In the genomic region with DNA sequence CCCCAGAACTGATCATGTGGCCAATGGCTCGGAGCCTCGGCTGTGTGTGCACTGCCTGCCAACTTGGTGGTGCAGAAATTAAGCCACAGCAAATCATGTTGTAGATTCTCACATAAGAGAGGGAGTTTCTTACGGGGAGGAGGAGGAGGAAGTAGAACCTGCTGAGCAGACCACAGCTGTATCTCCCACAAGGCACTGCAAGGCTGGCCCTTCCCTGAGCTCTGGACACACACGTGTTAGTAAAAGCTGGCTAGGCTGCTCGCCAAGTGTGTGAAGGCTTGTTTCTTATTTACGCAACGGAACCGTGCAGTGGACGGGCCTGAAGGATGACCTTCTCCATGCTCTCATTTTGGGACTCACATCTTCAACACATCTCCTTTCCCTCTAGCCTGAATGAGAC, we compare ENCODE assay signal across 10 cellular contexts. TPM values are rescaled to one million over a fixed set of nuclear protein-coding genes. Genes with fewer than 3 reads are reported as not detected.
A peak's percentile ranks its signal among the peaks of the same experiment; 100 is the strongest.
DNase-seq lines count a peak whose midpoint lies in the region; ATAC-seq and TF ChIP-seq lines count a peak whose summit lies in the region.
"Had no signal": no experiment of that assay in that cellular context is flagged by ENCODE, and none has a peak within 500 bp of the region (broad histone marks: within the 10 kb centered on the region; RNA-seq: fewer than 3 reads in every experiment).

No MANE protein-coding gene starts in this region.

- H3K27me3 Mint-ChIP-seq in brain (peaks cover 5% of the 10 kb centered on the region), neural crest cell (ENCODE audit: low read depth) (peaks cover 2% of the 10 kb centered on the region)

- H3K9me3 Mint-ChIP-seq in brain: no peaks in the 10 kb centered on the region
- no peaks in the 10 kb centered on the region for H3K9me3 Mint-ChIP-seq in neural crest cell

- TF ChIP-seq CTCF in brain (conservative IDR thresholded peaks at IDR 0.05): no peak
- no peak for TF ChIP-seq CTCF in neural crest cell (conservative IDR thresholded peaks at IDR 0.05)

- H3K27ac Mint-ChIP-seq in brain: peak overlapping the region; percentile 79 to 94 (median 93)
- peak overlapping the region; percentile 58 for H3K27ac Mint-ChIP-seq in neural crest cell (ENCODE audit: unreplicated experiment)

- peaks cover 92% of the 10 kb centered on the region for H3K4me1 Mint-ChIP-seq in brain
- H3K4me1 Mint-ChIP-seq in neural crest cell: peaks cover 99% of the 10 kb centered on the region

- peak; percentile 63 for ATAC-seq in GM18909 (IDR thresholded peaks at IDR 0.05; ENCODE audit: poor library complexity, unreplicated experiment)
- peak; percentile 64 for ATAC-seq in HG03442 (IDR thresholded peaks at IDR 0.05; ENCODE audit: unreplicated experiment)
- no peak for ATAC-seq in HG03045 (IDR thresholded peaks at IDR 0.05; ENCODE audit: unreplicated experiment)

- H3K36me3 Mint-ChIP-seq in brain (no peaks in the 10 kb centered on the region), neural crest cell (ENCODE audit: low read depth) (no peaks in the 10 kb centered on the region)

- DNase-seq in neural crest cell (ENCODE audit: low read depth, low spot score): no peak
- DNase-seq in activated CD8-positive, alpha-beta memory T cell treated with anti-CD3 and anti-CD28 coated beads, Interleukin-2, amount 50 U/mL, for 48 hours: no peak
- DNase-seq in stimulated activated CD4-positive, alpha-beta T cell treated with anti-CD3 and anti-CD28 coated beads, Interleukin-15, amount 100 ng/mL, for 24 hours: no peak
- no peak for DNase-seq in T-helper 9 cell
- DNase-seq: NCI-H2171 treated with DMSO at 0.1 percent for 48 hours, retina had no signal

- H3K4me3 Mint-ChIP-seq in brain (no peak overlapping the region), neural crest cell (peak overlapping the region; percentile 52)

RNA-seq across cellular contexts. Expression of a gene that starts 15.7 kb away (rescaled TPM):
- 70.0 TPM for polyA plus RNA-seq in brain (ENCODE audit: insufficient read depth, low read depth, low replicate concordance)
- 260 and 267 TPM in 2 replicates for total RNA-seq in neural crest cell
